ENCODE assay signal across 29 cellular contexts in genomic region chr3:10770981-10771380, GRCh38. TPM values are rescaled to one million over a fixed set of nuclear protein-coding genes. Genes with fewer than 3 reads are reported as not detected.
DNase-seq lines count a peak whose midpoint lies in the region; ATAC-seq and TF ChIP-seq lines count a peak whose summit lies in the region.
"Had no signal": no experiment of that assay in that cellular context is flagged by ENCODE, and none has a peak within 500 bp of the region (broad histone marks: within the 10 kb centered on the region; RNA-seq: fewer than 3 reads in every experiment).

No MANE protein-coding gene starts in this region.

- H3K27me3 Mint-ChIP-seq in type B pancreatic cell, result peaks cover 49% of the 10 kb centered on the region
- peaks cover 30 to 48% of the 10 kb centered on the region in 2 donors for H3K27me3 Mint-ChIP-seq in T-cell

- ATAC-seq in T-cell (replicated peaks in 1 of 4), result no peak
- ATAC-seq: GM12878, HepG2 had no signal

- peak overlapping the region; percentile 10 to 63 (median 52); a peak in 19 of 22 replicates for H3K4me2 ChIP-seq in BLaER1 treated with 17β-estradiol and CSF1 and Interleukin-3, amounts not matched to agents 10 nM and 100 nM

- H3K4me3 ChIP-seq in BLaER1 treated with 17β-estradiol and CSF1 and Interleukin-3, amounts not matched to agents 10 nM and 100 nM, result no peak overlapping the region
- no peak overlapping the region for H3K4me3 ChIP-seq in esophagus muscularis mucosa
- H3K4me3 ChIP-seq in esophagus squamous epithelium, result no peak overlapping the region
- H3K4me3 ChIP-seq: GM12878, SK-N-MC had no signal

- H3K27me3 ChIP-seq in BLaER1 treated with 17β-estradiol and CSF1 and Interleukin-3, amounts not matched to agents 10 nM and 100 nM, result no peaks in the 10 kb centered on the region
- H3K27me3 ChIP-seq in esophagus muscularis mucosa (peaks cover 0 to 56% (median 0%) of the 10 kb centered on the region in 4 donors), esophagus squamous epithelium (peaks cover 0 to 77% (median 0%) of the 10 kb centered on the region in 4 donors)

- TF ChIP-seq EP300 in esophagus muscularis mucosa (IDR thresholded peaks at IDR 0.05), result no peak

- H3K36me3 ChIP-seq in BLaER1 treated with 17β-estradiol and CSF1 and Interleukin-3, amounts not matched to agents 10 nM and 100 nM, result no peaks in the 10 kb centered on the region
- H3K36me3 ChIP-seq in esophagus muscularis mucosa, result no peaks in the 10 kb centered on the region
- H3K36me3 ChIP-seq in esophagus squamous epithelium, result no peaks in the 10 kb centered on the region

- POLR2A ChIA-PET in RWPE1 (lab: Yijun Ruan, JAX; ENCODE audit: low non-redundant PET), result no interaction called here
- POLR2A ChIA-PET in T-cell (lab: Charles Lee), result no interaction called here

- CTCF ChIA-PET in RWPE1 (lab: Yijun Ruan, JAX), result interaction anchor here (1.0 kb wide), 1 partner anchor 289 kb away, joined by 3 read pairs; no protein-coding TSS in a partner anchor
- CTCF ChIA-PET in T-cell (lab: Charles Lee), result no interaction called here

- TF ChIP-seq POLR2A in esophagus muscularis mucosa (IDR thresholded peaks at IDR 0.05; ENCODE audit: low read depth), result no peak
- TF ChIP-seq POLR2A in esophagus squamous epithelium (IDR thresholded peaks at IDR 0.05), result no peak

- no peaks in the 10 kb centered on the region for H3K9me3 Mint-ChIP-seq in type B pancreatic cell
- peaks cover 0 to 8% (median 0%) of the 10 kb centered on the region in 3 donors for H3K9me3 Mint-ChIP-seq in T-cell

- H3K9ac ChIP-seq in BLaER1 treated with 17β-estradiol and CSF1 and Interleukin-3, amounts not matched to agents 10 nM and 100 nM, result 0 out of 22 replicates have a peak overlapping the region, but pooled peaks of 1 of the 11 experiments have one; percentile 2

- peaks cover 0 to 5% (median 0%) of the 10 kb centered on the region in 11 experiments; a peak in 2 of 22 replicates for H3K9me3 ChIP-seq in BLaER1 treated with 17β-estradiol and CSF1 and Interleukin-3, amounts not matched to agents 10 nM and 100 nM (replicated peaks in 1 of 11)
- H3K9me3 ChIP-seq in esophagus muscularis mucosa (peaks cover 0 to 12% (median 7%) of the 10 kb centered on the region in 4 donors), esophagus squamous epithelium (peaks cover 0 to 4% (median 0%) of the 10 kb centered on the region in 3 donors)

- H3K36me3 Mint-ChIP-seq in type B pancreatic cell, result no peaks in the 10 kb centered on the region
- H3K36me3 Mint-ChIP-seq in T-cell, result no peaks in the 10 kb centered on the region
- H3K36me3 Mint-ChIP-seq: CD14-positive monocyte; CD8-positive, alpha-beta memory T cell had no signal

- H3K27ac ChIP-seq in BLaER1 treated with 17β-estradiol and CSF1 and Interleukin-3, amounts not matched to agents 10 nM and 100 nM, result peak overlapping the region in 2 of 11 experiments; percentile 23 to 34; a peak in 1 of 22 replicates
- H3K27ac ChIP-seq in RWPE1 (peak overlapping the region; percentile 64; the same call in 1 of the 2 replicates), esophagus muscularis mucosa (replicated peaks in 1 of 4) (no peak overlapping the region), esophagus squamous epithelium (no peak overlapping the region)
- H3K27ac ChIP-seq: SK-N-MC had no signal

- WGBS in esophagus muscularis mucosa, result no CpG with 5 or more reads among the region's 3 CpGs
- WGBS in esophagus squamous epithelium, 2 donors, result 57 to 67% methylated on average over 1 to 2 of the region's 3 CpGs

- H3K4me1 ChIP-seq in BLaER1 treated with 17β-estradiol and CSF1 and Interleukin-3, amounts not matched to agents 10 nM and 100 nM, result peaks cover 20 to 62% (median 39%) of the 10 kb centered on the region in 10 experiments; a peak in 19 of 20 replicates
- no peaks in the 10 kb centered on the region for H3K4me1 ChIP-seq in esophagus muscularis mucosa
- peaks cover 0 to 7% (median 0%) of the 10 kb centered on the region in 3 donors for H3K4me1 ChIP-seq in esophagus squamous epithelium

- TF ChIP-seq CTCF in RWPE1 (conservative IDR thresholded peaks at IDR 0.05; ENCODE audit: low read depth), result no peak
- TF ChIP-seq CTCF in esophagus muscularis mucosa (IDR thresholded peaks at IDR 0.05), result no peak
- no peak for TF ChIP-seq CTCF in type B pancreatic cell (conservative IDR thresholded peaks at IDR 0.05)
- no peak for TF ChIP-seq CTCF in esophagus squamous epithelium (IDR thresholded peaks at IDR 0.05)

- intact Hi-C loops in esophagus muscularis mucosa (cut with DNase I), result no loop called here
- intact Hi-C loops in esophagus squamous epithelium (cut with DNase I), result no loop called here

- H3K4me3 Mint-ChIP-seq in type B pancreatic cell (no peak overlapping the region), T-cell (no peak overlapping the region)
- H3K4me3 Mint-ChIP-seq: CD14-positive monocyte; CD8-positive, alpha-beta memory T cell had no signal

- no peaks in the 10 kb centered on the region for H4K20me1 ChIP-seq in BLaER1 treated with 17β-estradiol and CSF1 and Interleukin-3, amounts not matched to agents 10 nM and 100 nM

- DNase-seq in RWPE1 (ENCODE audit: low spot score), result no peak
- DNase-seq in esophagus muscularis mucosa (ENCODE audit: extremely low spot score), result peak; percentile 77
- DNase-seq in type B pancreatic cell (ENCODE audit: extremely low spot score, unreplicated experiment), result peak; percentile 15
- no peak for DNase-seq in T-cell
- no peak for DNase-seq in kidney tubule cell (ENCODE audit: low spot score)
- DNase-seq in esophagus squamous epithelium (lab: John Stamatoyannopoulos, UW), result no peak
- DNase-seq: CD8-positive, alpha-beta memory T cell; DMS 273 treated with DMSO at 0.1 percent for 48 hours; DMS79; EL; GDM1; Karpas-422; NCI-H1092 treated with DMSO at 0.1 percent for 48 hours; NCI-H1436; NCI-H187; NCI-H2081 treated with DMSO at 0.1 percent for 48 hours; NCI-H2171; NCI-H226; NCI-H510A; NCI-H69; RPMI8226; SIG-M5 had no signal

- H3K4me1 Mint-ChIP-seq in type B pancreatic cell (ENCODE audit: unreplicated experiment) (no peaks in the 10 kb centered on the region), T-cell (no peaks in the 10 kb centered on the region)
- H3K4me1 Mint-ChIP-seq: CD8-positive, alpha-beta memory T cell had no signal

- H3K27ac Mint-ChIP-seq in type B pancreatic cell (no peak overlapping the region), T-cell (no peak overlapping the region)
- H3K27ac Mint-ChIP-seq: CD14-positive monocyte; CD8-positive, alpha-beta memory T cell had no signal

RNA-seq across cellular contexts. Expression of gene SLC6A11, which starts 45.0 kb away (rescaled TPM):
- total RNA-seq in esophagus muscularis mucosa, result not detected
- total RNA-seq in type B pancreatic cell (ENCODE audit: low replicate concordance), result 3.0 and 7.3 TPM in 2 replicates
- total RNA-seq in T-cell, result not detected
- 10 to 100 TPM in 2 of 4 donors, 1 to 10 TPM in 2; 6.2 to 13.4 (median 9.5) TPM for total RNA-seq in esophagus squamous epithelium
- total RNA-seq: A673; CD8-positive, alpha-beta memory T cell; GM12878; HT1080 had no signal

Comparison
In these comparisons a context has a peak if more than half of its experiments do, and no peak if none do; other contexts are left out.
1. DNase-seq: peak in esophagus muscularis mucosa (single experiment) and type B pancreatic cell (single experiment); none in RWPE1 (single experiment), T-cell (0 of 34), kidney tubule cell (single experiment) and esophagus squamous epithelium (single experiment).